13 cellular contexts compared by ENCODE assay signal in the genomic region with DNA sequence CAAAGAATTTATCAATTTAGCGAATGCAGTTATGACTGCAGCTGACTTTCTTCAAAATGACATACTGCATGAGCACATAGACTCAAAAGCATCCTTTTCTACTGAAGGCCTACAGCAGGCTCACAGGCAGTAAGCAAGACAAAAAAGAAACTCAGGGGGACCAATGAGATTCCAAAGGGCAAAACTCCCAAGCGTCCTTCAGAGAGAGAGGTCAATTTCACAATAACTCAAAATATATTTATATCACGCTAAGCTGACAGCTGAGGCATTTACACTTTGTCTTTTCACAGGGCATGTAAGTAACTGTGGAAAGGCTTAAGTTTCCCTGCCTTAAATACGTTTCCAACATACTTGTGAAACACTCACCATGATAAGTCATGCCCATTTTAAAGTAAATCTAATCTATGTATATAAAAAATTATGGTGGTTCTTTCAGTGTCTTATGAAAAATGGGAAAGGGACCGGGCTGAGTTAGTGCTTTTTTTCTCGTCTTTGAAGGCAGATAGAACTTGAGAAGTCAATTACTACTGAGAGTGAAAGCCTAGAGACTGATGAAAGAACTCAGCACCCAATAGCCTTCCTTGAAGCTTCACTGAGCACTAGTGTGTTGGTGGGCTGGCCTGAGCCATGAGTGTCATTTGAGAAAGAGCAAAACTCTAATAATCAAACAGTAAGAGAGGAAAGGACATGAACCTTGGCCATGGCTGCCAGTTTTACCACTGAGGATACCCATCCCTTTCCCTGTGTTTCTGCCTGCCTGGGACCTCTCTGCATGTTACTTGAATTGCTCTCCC.
"Had no signal": no experiment of that assay in that cellular context is flagged by ENCODE, and none has a peak within 500 bp of the region (broad histone marks: within the 10 kb centered on the region; RNA-seq: fewer than 3 reads in every experiment).

No MANE protein-coding gene starts in this region.

- ATAC-seq: foreskin keratinocyte, psoas muscle had no signal

- DNase-seq: activated CD4-positive, alpha-beta T cell treated with anti-CD3 and anti-CD28 coated beads, Interleukin-2, amount 50 U/mL, for 4 hours; activated CD4-positive, CD25-positive, alpha-beta regulatory T cell treated with anti-CD3 and anti-CD28 coated beads, Interleukin-2, amount 50 U/mL, for 72 hours; activated naive CD4-positive, alpha-beta T cell treated with anti-CD3 and anti-CD28 coated beads, Interleukin-2, amount 50 U/mL, for 16 hours; activated T-cell treated with anti-CD3 and anti-CD28 coated beads, Interleukin-2, amount 50 U/mL, for 1 hour; amniotic stem cell; body of pancreas; cerebellar nuclear complex; foreskin keratinocyte; naive B cell; psoas muscle; sigmoid colon; SW 1271 had no signal

- H3K27me3 ChIP-seq: body of pancreas, neutrophil, sigmoid colon had no signal

- H3K36me3 ChIP-seq: neutrophil, sigmoid colon had no signal

- H3K4me3 ChIP-seq: body of pancreas, psoas muscle, sigmoid colon had no signal

- H3K9me3 ChIP-seq: body of pancreas, neutrophil, psoas muscle, sigmoid colon had no signal

- H3K27ac ChIP-seq: foreskin keratinocyte, neutrophil, psoas muscle, sigmoid colon had no signal

- H3K4me1 ChIP-seq: psoas muscle had no signal
